Comparison of ENCODE assay signal across 8 cellular contexts in genomic region chr19:45423033-45423588, GRCh38. TPM values are rescaled to one million over a fixed set of nuclear protein-coding genes. Genes with fewer than 3 reads are reported as not detected.
DNase-seq lines count a peak whose midpoint lies in the region; ATAC-seq and TF ChIP-seq lines count a peak whose summit lies in the region.

No MANE protein-coding gene starts in this region.

- H3K4me1 ChIP-seq in SJSA1 (replicated peaks) (peaks cover 28% of the 10 kb centered on the region), osteoblast (ENCODE audit: insufficient read depth, low read length) (peaks cover 33% of the 10 kb centered on the region)

- peaks cover 44% of the 10 kb centered on the region for H3K79me2 ChIP-seq in osteoblast (ENCODE audit: insufficient read depth, low read length)

- H3K27me3 Mint-ChIP-seq in CD14-positive monocyte (ENCODE audit: low read depth in 3 of 3), result peaks cover 2 to 8% (median 4%) of the 10 kb centered on the region in 3 donors

- peaks cover 0 to 5% (median 0%) of the 10 kb centered on the region in 7 donors for H3K9me3 Mint-ChIP-seq in CD14-positive monocyte

- peak overlapping the region; percentile 61 for H3K4me3 ChIP-seq in SJSA1
- peak overlapping the region; percentile 92 for H3K4me3 ChIP-seq in osteoblast (ENCODE audit: insufficient read depth, low read length)

- no peak overlapping the region for H3K27ac ChIP-seq in SJSA1
- H3K27ac ChIP-seq in osteoblast (ENCODE audit: low read depth, low read length), result peak overlapping the region; percentile 98

- peak overlapping the region; percentile 93 to 99 (median 96) for H3K27ac Mint-ChIP-seq in CD14-positive monocyte

- TF ChIP-seq CTCF in CD14-positive monocyte (IDR thresholded peaks at IDR 0.05) (no peak), osteoblast (IDR thresholded peaks at IDR 0.05; ENCODE audit: extremely low read depth, low read depth, low read length) (no peak)

- H3K36me3 Mint-ChIP-seq in CD14-positive monocyte, result peaks cover 17 to 18% of the 10 kb centered on the region in 2 donors

- H3K27me3 ChIP-seq in SJSA1 (replicated peaks), result no peaks in the 10 kb centered on the region
- no peaks in the 10 kb centered on the region for H3K27me3 ChIP-seq in osteoblast (ENCODE audit: insufficient read depth, low read length)

- H3K4me3 Mint-ChIP-seq in CD14-positive monocyte, result peak overlapping the region; percentile 92 to 93

- H3K9me3 ChIP-seq in SJSA1 (replicated peaks) (no peaks in the 10 kb centered on the region), osteoblast (ENCODE audit: low read depth, low read length) (no peaks in the 10 kb centered on the region)

- no peak for ATAC-seq in HG02852 (IDR thresholded peaks at IDR 0.05; ENCODE audit: unreplicated experiment)

- peak overlapping the region; percentile 84 for H3K4me2 ChIP-seq in osteoblast (ENCODE audit: insufficient read depth, low read length)

- H3K4me1 Mint-ChIP-seq in CD14-positive monocyte, result peaks cover 68% of the 10 kb centered on the region

- peaks cover 4% of the 10 kb centered on the region for H4K20me1 ChIP-seq in osteoblast (ENCODE audit: insufficient read depth, low read length)

- intact Hi-C loops in CD14-positive monocyte (cut with micrococcal nuclease), result no loop called here

- no peak for DNase-seq in CD14-positive monocyte (ENCODE audit: low spot score)
- DNase-seq in SJSA1 (ENCODE audit: low read depth in 1 of 2, low spot score in 2 of 2), result no peak
- DNase-seq in effector CD8-positive, alpha-beta T cell (lab: John Stamatoyannopoulos, UW), result peak; percentile 76
- DNase-seq in osteoblast (ENCODE audit: insufficient read length, low spot score, missing footprints), result peak; percentile 78
- no peak for DNase-seq in HT-29 (ENCODE audit: low spot score)
- no peak for DNase-seq in nucleus accumbens (lab: John Stamatoyannopoulos, UW)
- DNase-seq in kidney glomerular epithelial cell (lab: John Stamatoyannopoulos, UW), result no peak

- H3K36me3 ChIP-seq in SJSA1, result peaks cover 39% of the 10 kb centered on the region
- peaks cover 21% of the 10 kb centered on the region for H3K36me3 ChIP-seq in osteoblast (ENCODE audit: insufficient read depth, low read length)

- H2AFZ ChIP-seq in osteoblast (ENCODE audit: low read length), result peak overlapping the region; percentile 70

RNA-seq across cellular contexts. Expression of gene ERCC1, which starts 0.6 kb away (rescaled TPM):
- polyA plus RNA-seq in CD14-positive monocyte, result 10 to 100 TPM; 62.2 to 74.6 TPM
- total RNA-seq in SJSA1 (2014; rRNA removed; shearing (Covaris generic)), result 102 and 247 TPM in 2 replicates
- 88.4 and 96.3 TPM in 2 replicates for total RNA-seq in osteoblast
- total RNA-seq in HT-29 (2014; rRNA removed; shearing (Covaris generic)), result 154 and 159 TPM in 2 replicates

RNA-seq across cellular contexts. Expression of gene POLR1G, which starts 16.7 kb away (rescaled TPM):
- polyA plus RNA-seq in CD14-positive monocyte, result 1 to 10 TPM; 1.1 to 1.5 TPM
- 10.5 and 25.5 TPM in 2 replicates for total RNA-seq in SJSA1 (2014; rRNA removed; shearing (Covaris generic))
- 10.5 and 10.6 TPM in 2 replicates for total RNA-seq in osteoblast
- total RNA-seq in HT-29 (2014; rRNA removed; shearing (Covaris generic)), result 51.7 and 68.2 TPM in 2 replicates

RNA-seq across cellular contexts. Expression of gene PPP1R13L, which starts 18.2 kb away (rescaled TPM):
- polyA plus RNA-seq in CD14-positive monocyte, result under 1 TPM; 0.18 to 0.45 TPM
- 5.1 and 5.6 TPM in 2 replicates for total RNA-seq in SJSA1 (2014; rRNA removed; shearing (Covaris generic))
- total RNA-seq in osteoblast, result 6.9 and 8.5 TPM in 2 replicates
- total RNA-seq in HT-29 (2014; rRNA removed; shearing (Covaris generic)), result 47.8 and 48.0 TPM in 2 replicates

RNA-seq across cellular contexts. Expression of gene FOSB, which starts 44.7 kb away (rescaled TPM):
- 10 to 100 TPM; 27.3 to 28.2 TPM for polyA plus RNA-seq in CD14-positive monocyte
- 1.1 TPM in 1 of 2 replicates, not detected in the other for total RNA-seq in SJSA1 (2014; rRNA removed; shearing (Covaris generic))
- total RNA-seq in osteoblast, result 3.3 and 3.8 TPM in 2 replicates
- 218 and 253 TPM in 2 replicates for total RNA-seq in HT-29 (2014; rRNA removed; shearing (Covaris generic))

RNA-seq across cellular contexts. Expression of gene ERCC2, which starts 52.7 kb away (rescaled TPM):
- polyA plus RNA-seq in CD14-positive monocyte, result 1 to 10 TPM; 4.0 to 4.4 TPM
- 45.8 and 63.4 TPM in 2 replicates for total RNA-seq in SJSA1 (2014; rRNA removed; shearing (Covaris generic))
- total RNA-seq in osteoblast, result 47.4 and 52.5 TPM in 2 replicates
- 40.9 and 49.8 TPM in 2 replicates for total RNA-seq in HT-29 (2014; rRNA removed; shearing (Covaris generic))

Comparison
In these comparisons a context has a peak if more than half of its experiments do, and no peak if none do; other contexts are left out.
1. DNase-seq: peak in effector CD8-positive, alpha-beta T cell (single experiment) and osteoblast (single experiment); none in CD14-positive monocyte (single experiment), SJSA1 (0 of 2), HT-29 (single experiment), nucleus accumbens (0 of 56) and kidney glomerular epithelial cell (single experiment).